Comparison of ENCODE assay signal across 23 cellular contexts in genomic region chr10:63885159-63885558, GRCh38.
"Had no signal": no experiment of that assay in that cellular context is flagged by ENCODE, and none has a peak within 500 bp of the region (broad histone marks: within the 10 kb centered on the region; RNA-seq: fewer than 3 reads in every experiment).

No MANE protein-coding gene starts in this region.

- H3K9me3 ChIP-seq: esophagus squamous epithelium, lower lobe of right lung, suprapubic skin, thyroid gland, upper lobe of left lung, uterus had no signal

- DNase-seq: effector memory CD8-positive, alpha-beta T cell; esophagus squamous epithelium; foreskin melanocyte; heart right ventricle; hypothalamus; left cardiac atrium; left ventricle myocardium inferior; lower lobe of right lung; occipital lobe; pancreas; stimulated activated CD4-positive, alpha-beta T cell treated with anti-CD3 and anti-CD28 coated beads, Interleukin-2, amount 100 ng/mL, for 48 hours; stimulated activated naive CD8-positive, alpha-beta T cell treated with anti-CD3 and anti-CD28 coated beads, Interleukin-15, Interleukin-2, amounts not matched to agents 100 U/mL and 50 U/mL, for 24 hours; thyroid gland; upper lobe of left lung; uterus had no signal

- H3K36me3 ChIP-seq: esophagus squamous epithelium, heart right ventricle, left ventricle myocardium inferior, lower lobe of right lung, pancreas, suprapubic skin, thyroid gland, upper lobe of left lung, uterus had no signal

- H3K4me1 ChIP-seq: esophagus squamous epithelium, heart right ventricle, left ventricle myocardium inferior, lower lobe of right lung, suprapubic skin, thyroid gland, upper lobe of left lung, uterus had no signal

- H3K36me3 Mint-ChIP-seq: memory B cell; mesothelial cell of epicardium; natural killer cell treated with Interleukin-12 subunit alpha and Interleukin-12 subunit beta and Interleukin-15 and Interleukin-18, amount 100 ng/mL, for 72 hours had no signal

- H3K27me3 Mint-ChIP-seq: dendritic cell treated with granulocyte-macrophage colony-stimulating factor and Interleukin-4, amounts not matched to agents 40 ng/mL and 50 ng/mL, for 4 days had no signal

- H3K4me2 ChIP-seq: smooth muscle cell had no signal

- H3K9me3 Mint-ChIP-seq: dendritic cell treated with granulocyte-macrophage colony-stimulating factor and Interleukin-4, amounts not matched to agents 40 ng/mL and 50 ng/mL, for 4 days; natural killer cell treated with Interleukin-12 subunit alpha and Interleukin-12 subunit beta and Interleukin-15 and Interleukin-18, amount 100 ng/mL, for 72 hours had no signal

- H3K4me3 Mint-ChIP-seq: dendritic cell treated with granulocyte-macrophage colony-stimulating factor and Interleukin-4, amounts not matched to agents 40 ng/mL and 50 ng/mL, for 4 days; effector memory CD8-positive, alpha-beta T cell; memory B cell; mesothelial cell of epicardium; natural killer cell treated with Interleukin-12 subunit alpha and Interleukin-12 subunit beta and Interleukin-15 and Interleukin-18, amount 100 ng/mL, for 72 hours had no signal

- H3K27ac ChIP-seq: esophagus squamous epithelium, heart right ventricle, left ventricle myocardium inferior, lower lobe of right lung, pancreas, suprapubic skin, thyroid gland, upper lobe of left lung, uterus had no signal

- H3K4me1 Mint-ChIP-seq: memory B cell had no signal

- H3K27me3 ChIP-seq: esophagus squamous epithelium, pancreas, suprapubic skin, thyroid gland, upper lobe of left lung, uterus had no signal

- H3K27ac Mint-ChIP-seq: dendritic cell treated with granulocyte-macrophage colony-stimulating factor and Interleukin-4, amounts not matched to agents 40 ng/mL and 50 ng/mL, for 4 days; effector memory CD8-positive, alpha-beta T cell; memory B cell; mesothelial cell of epicardium; natural killer cell treated with Interleukin-12 subunit alpha and Interleukin-12 subunit beta and Interleukin-15 and Interleukin-18, amount 100 ng/mL, for 72 hours; progenitor cell of endocrine pancreas had no signal

- H3K4me3 ChIP-seq: esophagus squamous epithelium, heart right ventricle, left ventricle myocardium inferior, lower lobe of right lung, pancreas, smooth muscle cell, suprapubic skin, thyroid gland, upper lobe of left lung, uterus had no signal

- ATAC-seq: effector memory CD8-positive, alpha-beta T cell; heart right ventricle; left cardiac atrium; lower lobe of right lung; natural killer cell treated with Interleukin-12 subunit alpha and Interleukin-12 subunit beta and Interleukin-15 and Interleukin-18, amount 100 ng/mL, for 72 hours; right cardiac atrium; stimulated activated naive CD8-positive, alpha-beta T cell treated with anti-CD3 and anti-CD28 coated beads, Interleukin-15, Interleukin-2, amounts not matched to agents 100 U/mL and 50 U/mL, for 24 hours had no signal
